Comparison of ENCODE assay signal across 8 cellular contexts in genomic region chr11:28697920-28698827, GRCh38.
DNase-seq lines count a peak whose midpoint lies in the region; ATAC-seq and TF ChIP-seq lines count a peak whose summit lies in the region.

No MANE protein-coding gene starts in this region.

- H3K4me3 ChIP-seq in SJSA1 = no peak overlapping the region

- no peaks in the 10 kb centered on the region for H3K27me3 ChIP-seq in SJSA1 (replicated peaks)

- H3K9me3 Mint-ChIP-seq in neural crest cell = no peaks in the 10 kb centered on the region
- H3K9me3 Mint-ChIP-seq in stimulated activated memory B cell treated with anti-CD40 and anti-IgM and Interleukin-4, amounts not matched to agents 10 μg/mL and 1 μg/mL and 100 μg/mL, for 72 hours = no peaks in the 10 kb centered on the region

- peak; percentile 68 for ATAC-seq in GM18502 (IDR thresholded peaks at IDR 0.05; ENCODE audit: poor library complexity, unreplicated experiment)
- peak; percentile 62 for ATAC-seq in HG03520 (IDR thresholded peaks at IDR 0.05; ENCODE audit: unreplicated experiment)
- ATAC-seq in esophagus mucosa = peak; percentile 63
- no peak for ATAC-seq in GM18519 (IDR thresholded peaks at IDR 0.05; ENCODE audit: low FRiP score, unreplicated experiment)
- ATAC-seq in stimulated activated memory B cell treated with anti-CD40 and anti-IgM and Interleukin-4, amounts not matched to agents 10 μg/mL and 1 μg/mL and 100 μg/mL, for 72 hours = no peak

- H3K4me3 Mint-ChIP-seq in neural crest cell = no peak overlapping the region
- H3K4me3 Mint-ChIP-seq in stimulated activated memory B cell treated with anti-CD40 and anti-IgM and Interleukin-4, amounts not matched to agents 10 μg/mL and 1 μg/mL and 100 μg/mL, for 72 hours = no peak overlapping the region

- H3K36me3 Mint-ChIP-seq in neural crest cell (ENCODE audit: low read depth) = no peaks in the 10 kb centered on the region
- H3K36me3 Mint-ChIP-seq in stimulated activated memory B cell treated with anti-CD40 and anti-IgM and Interleukin-4, amounts not matched to agents 10 μg/mL and 1 μg/mL and 100 μg/mL, for 72 hours = no peaks in the 10 kb centered on the region

- H3K36me3 ChIP-seq in SJSA1 = no peaks in the 10 kb centered on the region

- H3K4me1 Mint-ChIP-seq in neural crest cell = no peaks in the 10 kb centered on the region
- no peaks in the 10 kb centered on the region for H3K4me1 Mint-ChIP-seq in stimulated activated memory B cell treated with anti-CD40 and anti-IgM and Interleukin-4, amounts not matched to agents 10 μg/mL and 1 μg/mL and 100 μg/mL, for 72 hours

- H3K9me3 ChIP-seq in SJSA1 (replicated peaks) = no peaks in the 10 kb centered on the region

- H3K27ac Mint-ChIP-seq in neural crest cell (ENCODE audit: unreplicated experiment) = no peak overlapping the region
- no peak overlapping the region for H3K27ac Mint-ChIP-seq in stimulated activated memory B cell treated with anti-CD40 and anti-IgM and Interleukin-4, amounts not matched to agents 10 μg/mL and 1 μg/mL and 100 μg/mL, for 72 hours

- peaks cover 15% of the 10 kb centered on the region for H3K27me3 Mint-ChIP-seq in neural crest cell (ENCODE audit: low read depth)
- no peaks in the 10 kb centered on the region for H3K27me3 Mint-ChIP-seq in stimulated activated memory B cell treated with anti-CD40 and anti-IgM and Interleukin-4, amounts not matched to agents 10 μg/mL and 1 μg/mL and 100 μg/mL, for 72 hours

- no peak overlapping the region for H3K27ac ChIP-seq in SJSA1

- peaks cover 22% of the 10 kb centered on the region for H3K4me1 ChIP-seq in SJSA1 (replicated peaks)

- peak; percentile 23 for DNase-seq in CD1c-positive myeloid dendritic cell (ENCODE audit: extremely low spot score)
- peak; percentile 49 to 51 for DNase-seq in SJSA1 (ENCODE audit: low read depth in 1 of 2, low spot score in 2 of 2)
- peak; percentile 70 for DNase-seq in neural crest cell (ENCODE audit: low read depth, low spot score)

- TF ChIP-seq CTCF in neural crest cell (conservative IDR thresholded peaks at IDR 0.05) = peak; percentile 90

Comparison
In these comparisons a context has a peak if more than half of its experiments do, and no peak if none do; other contexts are left out.
1. ATAC-seq: peak in GM18502 (single experiment), HG03520 (single experiment) and esophagus mucosa (single experiment); none in GM18519 (single experiment) and stimulated activated memory B cell treated with anti-CD40 and anti-IgM and Interleukin-4, amounts not matched to agents 10 μg/mL and 1 μg/mL and 100 μg/mL, for 72 hours (single experiment).
2. Peak in every context shown above with its lines, with median percentiles within 50 percentile points of each other: DNase-seq.